Comparison of ENCODE assay signal across 8 cellular contexts in the genomic region with DNA sequence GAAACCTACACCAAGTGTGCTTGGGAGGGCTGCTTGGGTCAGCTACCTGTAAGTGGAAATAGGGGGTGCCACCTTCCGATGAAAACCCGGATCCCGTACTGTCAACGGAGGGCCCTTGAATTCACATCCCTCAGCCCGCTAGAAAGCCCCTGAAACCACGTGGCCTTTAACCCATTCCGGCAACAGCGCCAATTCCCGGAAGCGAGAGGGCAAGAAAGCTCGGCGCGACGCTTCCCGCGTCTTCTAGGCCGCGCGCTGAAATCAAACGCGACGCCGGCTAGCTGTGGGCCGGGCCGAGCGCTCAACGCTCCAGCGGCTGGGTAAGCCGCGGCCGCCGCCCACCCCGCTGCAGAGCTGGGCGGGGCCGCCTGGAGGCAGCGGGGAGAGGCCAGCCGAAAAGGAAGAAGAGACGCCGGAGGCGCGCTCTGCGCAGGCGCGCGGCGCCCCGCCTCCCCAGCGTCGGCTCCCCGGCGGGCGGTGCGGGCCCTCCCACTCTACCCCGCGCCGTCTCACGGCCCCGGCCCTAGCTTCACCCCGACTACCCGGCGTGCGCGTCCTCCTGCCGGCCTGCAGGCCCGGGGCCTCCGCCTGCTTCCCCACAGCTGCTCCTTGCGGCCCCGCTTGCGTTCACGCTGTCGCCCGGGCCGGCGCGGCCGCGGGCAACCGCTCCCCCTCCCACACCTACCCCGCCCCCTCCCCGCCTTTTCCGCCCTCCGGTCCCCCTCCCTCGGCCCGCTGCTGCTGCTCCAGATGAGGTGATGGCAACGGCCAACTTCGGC.
DNase-seq lines count a peak whose midpoint lies in the region; ATAC-seq and TF ChIP-seq lines count a peak whose summit lies in the region.

A gene (plus strand): TSS at position 492 of the 779 bp plus-strand sequence. CDS start 267 bp downstream, at position 759.

- no peak for TF ChIP-seq CTCF in 22Rv1 (IDR thresholded peaks at IDR 0.05)

- DNase-seq in NCI-H2081 treated with DMSO at 0.1 percent for 48 hours (lab: John Stamatoyannopoulos, UW) (peak; percentile 39), T1000 (lab: John Stamatoyannopoulos, UW) (peak; percentile 86), astrocyte of the hippocampus (ENCODE audit: low read depth, low spot score) (peak; percentile 98), hippocampal formation (lab: John Stamatoyannopoulos, UW) (peak; percentile 89 to 95), retina (peak; percentile 97)

- peak within 1 kb of the TSS; percentile 79 for H3K27ac ChIP-seq in 22Rv1

- peak; percentile 91 for ATAC-seq in GM18519 (IDR thresholded peaks at IDR 0.05; ENCODE audit: low FRiP score, unreplicated experiment)
- peak; percentile 93 for ATAC-seq in HG03045 (IDR thresholded peaks at IDR 0.05; ENCODE audit: unreplicated experiment)

Comparison
In these comparisons a context has a peak if more than half of its experiments do, and no peak if none do; other contexts are left out.
1. Peak in every context shown above with its lines: DNase-seq, ATAC-seq and H3K27ac ChIP-seq.
2. DNase-seq: peak in every context shown above with its lines; median percentile 98 in astrocyte of the hippocampus; 97 in retina; 92 in hippocampal formation; 86 in T1000; 39 in NCI-H2081 treated with DMSO at 0.1 percent for 48 hours.